3 cellular contexts compared by ENCODE assay signal in genomic region chr17:61405686-61406542, GRCh38.
A peak's percentile ranks its signal among the peaks of the same experiment; 100 is the strongest.
TF ChIP-seq lines count a peak whose summit lies in the region.

No MANE protein-coding gene starts in this region.

TF ChIP-seq in SK-N-SH, 30 proteins besides CTCF, POLR2A, EP300 and RAD21:
- TF ChIP-seq RFX5 (IDR thresholded peaks at IDR 0.05; ENCODE audit: low read length) = no peak
- TF ChIP-seq GATA2 (CRISPR knock-in tag; IDR thresholded peaks at IDR 0.05) = no peak
- TF ChIP-seq TEAD4 (IDR thresholded peaks at IDR 0.05; ENCODE audit: borderline replicate concordance, insufficient read depth) = no peak
- TF ChIP-seq POLR2AphosphoS5 (IDR thresholded peaks at IDR 0.05; ENCODE audit: low read depth, low read length) = peak; percentile 14; the same call in 1 of the 2 replicates
- no peak for TF ChIP-seq ELF1 (IDR thresholded peaks at IDR 0.05)
- TF ChIP-seq GABPA (IDR thresholded peaks at IDR 0.05; ENCODE audit: low read depth) = no peak
- TF ChIP-seq YY1 (IDR thresholded peaks at IDR 0.05; ENCODE audit: low read depth) = no peak

TF ChIP-seq in SK-N-SH treated with all-trans-retinoic acid at 6 μM for 48 hours, 23 proteins besides CTCF, POLR2A, EP300 and RAD21:
- no peak for TF ChIP-seq ZC3H10 (CRISPR knock-in tag; IDR thresholded peaks at IDR 0.05)

TF ChIP-seq in H1, 55 proteins besides CTCF, POLR2A, EP300 and RAD21:
- TF ChIP-seq RNF2 (IDR thresholded peaks at IDR 0.05; ENCODE audit: borderline replicate concordance, low read depth, low read length, missing control alignments, poor library complexity, severe bottlenecking) = peak; percentile 13
- no peak for TF ChIP-seq GABPA (IDR thresholded peaks at IDR 0.05; ENCODE audit: borderline replicate concordance, insufficient read depth, low read length)
- no peak for TF ChIP-seq ASH2L (IDR thresholded peaks at IDR 0.05; ENCODE audit: low read length)
- TF ChIP-seq EZH2 (IDR thresholded peaks at IDR 0.05; ENCODE audit: low read depth, low read length, severe bottlenecking) = peak; percentile 97
- TF ChIP-seq CTBP2 (IDR thresholded peaks at IDR 0.05; ENCODE audit: borderline replicate concordance, insufficient read depth, insufficient read length, low read length) = no peak
- TF ChIP-seq SUZ12 (IDR thresholded peaks at IDR 0.05; ENCODE audit: low read length) = peak; percentile 94
- no peak for TF ChIP-seq SIN3A (conservative IDR thresholded peaks at IDR 0.05 in 1 of 2, IDR thresholded peaks at IDR 0.05 in 1 of 2; ENCODE audit: low read depth in 1 of 2, low read length in 2 of 2)
TF ChIP-seq in H1: peak in this region for 3.
